In genomic region chr9:93191354-93191660, GRCh38 we compare ENCODE assay signal across 27 cellular contexts. TPM values are rescaled to one million over a fixed set of nuclear protein-coding genes. Genes with fewer than 3 reads are reported as not detected.
"Had no signal": no experiment of that assay in that cellular context is flagged by ENCODE, and none has a peak within 500 bp of the region (broad histone marks: within the 10 kb centered on the region; RNA-seq: fewer than 3 reads in every experiment).

No MANE protein-coding gene starts in this region.

- H3K9me3 Mint-ChIP-seq: activated CD4-positive, alpha-beta T cell treated with anti-CD3 and anti-CD28 coated beads, Interleukin-2, amount 10 ng/mL, durations not matched to agents 7 days and 5 days; activated naive CD8-positive, alpha-beta T cell treated with anti-CD3 and anti-CD28 coated beads for 36 hours; activated T-cell treated with anti-CD3 and anti-CD28 coated beads, Interleukin-2, amount 50 U/mL, for 24 hours; activated T-helper 17 cell treated with anti-CD3 and anti-CD28 coated beads, Interleukin-2, amount 50 U/mL, for 72 hours; stimulated activated effector memory CD8-positive, alpha-beta T cell treated with anti-CD3 and anti-CD28 coated beads, Interleukin-12 subunit alpha, Interleukin-12 subunit beta, amount 100 ng/mL, for 72 hours; stimulated activated naive CD8-positive, alpha-beta T cell treated with anti-CD3 and anti-CD28 coated beads, Interleukin-15, amount 100 ng/mL, for 72 hours; T-helper 1 cell treated with Interleukin-12 subunit alpha and Interleukin-12 subunit beta and Interleukin-4 antibody, amounts not matched to agents 30 μg/mL and 1 μg/mL, for 36 hours had no signal

- H3K4me1 Mint-ChIP-seq: activated CD4-positive, alpha-beta T cell treated with anti-CD3 and anti-CD28 coated beads, Interleukin-2, amount 10 ng/mL, durations not matched to agents 7 days and 5 days; activated naive CD8-positive, alpha-beta T cell treated with anti-CD3 and anti-CD28 coated beads for 36 hours; activated T-helper 17 cell treated with anti-CD3 and anti-CD28 coated beads, Interleukin-2, amount 50 U/mL, for 72 hours; stimulated activated effector memory CD8-positive, alpha-beta T cell treated with anti-CD3 and anti-CD28 coated beads, Interleukin-12 subunit alpha, Interleukin-12 subunit beta, amount 100 ng/mL, for 72 hours; stimulated activated naive CD8-positive, alpha-beta T cell treated with anti-CD3 and anti-CD28 coated beads, Interleukin-15, amount 100 ng/mL, for 72 hours had no signal

- H3K36me3 ChIP-seq: suprapubic skin, transverse colon had no signal

- DNase-seq: activated CD4-positive, alpha-beta T cell treated with anti-CD3 and anti-CD28 coated beads, Interleukin-2, amount 10 ng/mL, durations not matched to agents 7 days and 5 days; activated CD4-positive, CD25-positive, alpha-beta regulatory T cell treated with anti-CD3 and anti-CD28 coated beads, Interleukin-2, amount 50 U/mL, for 72 hours; activated CD8-positive, alpha-beta memory T cell treated with anti-CD3 and anti-CD28 coated beads for 24 hours; activated CD8-positive, alpha-beta memory T cell treated with anti-CD3 and anti-CD28 coated beads, Interleukin-2, amount 50 U/mL, for 4 hours; activated naive CD8-positive, alpha-beta T cell treated with anti-CD3 and anti-CD28 coated beads for 36 hours; activated T-cell treated with anti-CD3 and anti-CD28 coated beads, Interleukin-2, amount 50 U/mL, for 24 hours; cerebellar nuclear complex; cortex of kidney; foreskin fibroblast; islet precursor cell; left colon; naive B cell; occipital lobe; retina; stimulated activated CD4-positive, alpha-beta T cell treated with anti-CD3 and anti-CD28 coated beads, Interleukin-1b, Interleukin-23, amount 100 ng/mL, for 48 hours; stimulated activated naive CD8-positive, alpha-beta T cell treated with anti-CD3 and anti-CD28 coated beads, Interleukin-15, amount 100 ng/mL, for 72 hours; transverse colon had no signal

- H3K27ac Mint-ChIP-seq: activated CD4-positive, alpha-beta T cell treated with anti-CD3 and anti-CD28 coated beads, Interleukin-2, amount 10 ng/mL, durations not matched to agents 7 days and 5 days; activated naive CD8-positive, alpha-beta T cell treated with anti-CD3 and anti-CD28 coated beads for 36 hours; activated T-cell treated with anti-CD3 and anti-CD28 coated beads, Interleukin-2, amount 50 U/mL, for 24 hours; activated T-helper 17 cell treated with anti-CD3 and anti-CD28 coated beads, Interleukin-2, amount 50 U/mL, for 72 hours; stimulated activated effector memory CD8-positive, alpha-beta T cell treated with anti-CD3 and anti-CD28 coated beads, Interleukin-12 subunit alpha, Interleukin-12 subunit beta, amount 100 ng/mL, for 72 hours; stimulated activated naive CD8-positive, alpha-beta T cell treated with anti-CD3 and anti-CD28 coated beads, Interleukin-15, amount 100 ng/mL, for 72 hours; T-helper 1 cell treated with Interleukin-12 subunit alpha and Interleukin-12 subunit beta and Interleukin-4 antibody, amounts not matched to agents 30 μg/mL and 1 μg/mL, for 36 hours had no signal

- H3K9me3 ChIP-seq: suprapubic skin, transverse colon had no signal

- H3K27me3 Mint-ChIP-seq: activated T-helper 17 cell treated with anti-CD3 and anti-CD28 coated beads, Interleukin-2, amount 50 U/mL, for 72 hours had no signal

- H3K36me3 Mint-ChIP-seq: activated naive CD8-positive, alpha-beta T cell treated with anti-CD3 and anti-CD28 coated beads for 36 hours; naive B cell; stimulated activated effector memory CD8-positive, alpha-beta T cell treated with anti-CD3 and anti-CD28 coated beads, Interleukin-12 subunit alpha, Interleukin-12 subunit beta, amount 100 ng/mL, for 72 hours had no signal

- H3K4me3 ChIP-seq: lung, suprapubic skin, transverse colon had no signal

- H3K27me3 ChIP-seq: suprapubic skin, transverse colon had no signal

- FAIRE-seq: astrocyte, bronchial epithelial cell, endometrium, urothelium cell line had no signal

- ATAC-seq: activated T-helper 17 cell treated with anti-CD3 and anti-CD28 coated beads, Interleukin-2, amount 50 U/mL, for 72 hours; left colon; stimulated activated effector memory CD8-positive, alpha-beta T cell treated with anti-CD3 and anti-CD28 coated beads, Interleukin-12 subunit alpha, Interleukin-12 subunit beta, amount 100 ng/mL, for 72 hours; stimulated activated naive CD8-positive, alpha-beta T cell treated with anti-CD3 and anti-CD28 coated beads, Interleukin-15, amount 100 ng/mL, for 72 hours had no signal

- H3K4me3 Mint-ChIP-seq: activated CD4-positive, alpha-beta T cell treated with anti-CD3 and anti-CD28 coated beads, Interleukin-2, amount 10 ng/mL, durations not matched to agents 7 days and 5 days; activated naive CD8-positive, alpha-beta T cell treated with anti-CD3 and anti-CD28 coated beads for 36 hours; activated T-cell treated with anti-CD3 and anti-CD28 coated beads, Interleukin-2, amount 50 U/mL, for 24 hours; activated T-helper 17 cell treated with anti-CD3 and anti-CD28 coated beads, Interleukin-2, amount 50 U/mL, for 72 hours; naive B cell; stimulated activated effector memory CD8-positive, alpha-beta T cell treated with anti-CD3 and anti-CD28 coated beads, Interleukin-12 subunit alpha, Interleukin-12 subunit beta, amount 100 ng/mL, for 72 hours; stimulated activated naive CD8-positive, alpha-beta T cell treated with anti-CD3 and anti-CD28 coated beads, Interleukin-15, amount 100 ng/mL, for 72 hours; T-helper 1 cell treated with Interleukin-12 subunit alpha and Interleukin-12 subunit beta and Interleukin-4 antibody, amounts not matched to agents 30 μg/mL and 1 μg/mL, for 36 hours had no signal

- H3K27ac ChIP-seq: suprapubic skin had no signal

RNA-seq across cellular contexts. Expression of gene WNK2, which starts 7.4 kb away (rescaled TPM):
- total RNA-seq: activated CD4-positive, alpha-beta T cell treated with anti-CD3 and anti-CD28 coated beads, Interleukin-2, amount 10 ng/mL, durations not matched to agents 7 days and 5 days; fibroblast of lung had no signal
- polyA plus RNA-seq: fibroblast of lung had no signal
